ENCODE assay signal across 25 cellular contexts in genomic region chr1:61140056-61140549, GRCh38. TPM values are rescaled to one million over a fixed set of nuclear protein-coding genes. Genes with fewer than 3 reads are reported as not detected.
DNase-seq lines count a peak whose midpoint lies in the region; ATAC-seq and TF ChIP-seq lines count a peak whose summit lies in the region.
"Had no signal": no experiment of that assay in that cellular context is flagged by ENCODE, and none has a peak within 500 bp of the region (broad histone marks: within the 10 kb centered on the region; RNA-seq: fewer than 3 reads in every experiment).

No MANE protein-coding gene starts in this region.

- peaks cover 37% of the 10 kb centered on the region for H3K27me3 Mint-ChIP-seq in endodermal cell (ENCODE audit: insufficient read depth)
- H3K27me3 Mint-ChIP-seq: dendritic cell treated with granulocyte-macrophage colony-stimulating factor and Interleukin-4, amounts not matched to agents 40 ng/mL and 50 ng/mL, for 4 days had no signal

- TF ChIP-seq CTCF in A673 (conservative IDR thresholded peaks at IDR 0.05; ENCODE audit: low read depth, low read length) (no peak), PC-3 (conservative IDR thresholded peaks at IDR 0.05; ENCODE audit: low read depth, low read length) (no peak), coronary artery (IDR thresholded peaks at IDR 0.05) (no peak), psoas muscle (IDR thresholded peaks at IDR 0.05) (no peak), endodermal cell (conservative IDR thresholded peaks at IDR 0.05) (no peak)

- H4K20me1 ChIP-seq in PC-3 (ENCODE audit: low read length) = no peaks in the 10 kb centered on the region

- BruUV-seq in A673 (replicated peaks; lab: Mats Ljungman, UMichigan) (no TSS peak), PC-3 (replicated peaks; lab: Mats Ljungman, UMichigan) (no TSS peak)

- no peaks in the 10 kb centered on the region for H3K9me3 Mint-ChIP-seq in endodermal cell
- H3K9me3 Mint-ChIP-seq: activated CD4-positive, alpha-beta T cell treated with anti-CD3 and anti-CD28 coated beads, Interleukin-2, amount 10 ng/mL, durations not matched to agents 24 days and 14 days; dendritic cell treated with granulocyte-macrophage colony-stimulating factor and Interleukin-4, amounts not matched to agents 40 ng/mL and 50 ng/mL, for 4 days; natural killer cell treated with Interleukin-12 subunit alpha and Interleukin-12 subunit beta and Interleukin-15 and Interleukin-18, amount 100 ng/mL, for 72 hours had no signal

- no peak overlapping the region for H3K4me3 Mint-ChIP-seq in endodermal cell
- H3K4me3 Mint-ChIP-seq: activated CD4-positive, alpha-beta T cell treated with anti-CD3 and anti-CD28 coated beads, Interleukin-2, amount 10 ng/mL, durations not matched to agents 24 days and 14 days; dendritic cell treated with granulocyte-macrophage colony-stimulating factor and Interleukin-4, amounts not matched to agents 40 ng/mL and 50 ng/mL, for 4 days had no signal

- CTCF ChIA-PET in A673 (lab: Charles Lee) (interaction anchor here (0.6 kb wide), 1 partner anchor 666 kb away, joined by 10 read pairs; no protein-coding TSS in a partner anchor), PC-3 (lab: Charles Lee) (interaction anchor here (0.7 kb wide), 1 partner anchor 89 kb away, joined by 3 read pairs; no protein-coding TSS in a partner anchor)

- H3K79me2 ChIP-seq in PC-3 (ENCODE audit: low read length) = no peaks in the 10 kb centered on the region

- H3K36me3 ChIP-seq in A673 (ENCODE audit: insufficient read depth, low read length, poor library complexity, severe bottlenecking) (no peaks in the 10 kb centered on the region), PC-3 (ENCODE audit: low read depth, low read length) (no peaks in the 10 kb centered on the region), psoas muscle (ENCODE audit: insufficient read depth in 1 of 2, low read depth in 1 of 2) (no peaks in the 10 kb centered on the region), endodermal cell (ENCODE audit: control insufficient read depth, insufficient read depth, low read length) (no peaks in the 10 kb centered on the region)
- H3K36me3 ChIP-seq: BE2C, lower lobe of right lung, MG63, pancreas, WERI-Rb-1 had no signal

- peaks cover 78% of the 10 kb centered on the region for H3K4me1 ChIP-seq in A673 (ENCODE audit: insufficient read depth, low read length, poor library complexity, severe bottlenecking)
- H3K4me1 ChIP-seq in PC-3 (ENCODE audit: insufficient read depth, low read length) = peaks cover 58% of the 10 kb centered on the region
- H3K4me1 ChIP-seq in psoas muscle = peaks cover 40% of the 10 kb centered on the region
- H3K4me1 ChIP-seq in endodermal cell (ENCODE audit: control insufficient read depth, insufficient read depth, low read length) = peaks cover 10% of the 10 kb centered on the region

- POLR2A ChIA-PET in A673 (lab: Charles Lee; ENCODE audit: low non-redundant PET) = interaction anchor here (0.6 to 0.7 kb wide), 2 partner anchors 201 to 1663 kb away, joined by 6 to 9 read pairs; no protein-coding TSS in a partner anchor
- POLR2A ChIA-PET in PC-3 (lab: Charles Lee; ENCODE audit: unreplicated experiment) = interaction anchor here (0.6 kb wide), 2 partner anchors 68 to 106 kb away, joined by 6 to 7 read pairs; no protein-coding TSS in a partner anchor

- peak overlapping the region; percentile 72 for H3K27ac ChIP-seq in A673 (ENCODE audit: low read depth, low read length, poor library complexity, severe bottlenecking)
- H3K27ac ChIP-seq in PC-3 (ENCODE audit: low read length) = 0 out of 2 replicates have a peak overlapping the region, but pooled peaks have one; percentile 5
- H3K27ac ChIP-seq in coronary artery = peak overlapping the region; percentile 54 to 67
- peak overlapping the region; percentile 88 for H3K27ac ChIP-seq in psoas muscle
- H3K27ac ChIP-seq in endodermal cell (ENCODE audit: low read depth, low read length) = no peak overlapping the region
- H3K27ac ChIP-seq: lower lobe of right lung, pancreas, WERI-Rb-1 had no signal

- ATAC-seq in PC-3 = no peak
- no peak for ATAC-seq in psoas muscle
- no peak for ATAC-seq in HG03280 (IDR thresholded peaks at IDR 0.05; ENCODE audit: unreplicated experiment)

- H3K9ac ChIP-seq in PC-3 (ENCODE audit: low read length) = no peak overlapping the region
- H3K9ac ChIP-seq in endodermal cell (ENCODE audit: extremely low read depth, low read length, poor library complexity, severe bottlenecking) = no peak overlapping the region

- peaks cover 2% of the 10 kb centered on the region for H3K36me3 Mint-ChIP-seq in endodermal cell (ENCODE audit: low read depth)
- H3K36me3 Mint-ChIP-seq: natural killer cell treated with Interleukin-12 subunit alpha and Interleukin-12 subunit beta and Interleukin-15 and Interleukin-18, amount 100 ng/mL, for 72 hours had no signal

- DNase-seq in A673 (ENCODE audit: low spot score) (no peak), PC-3 (no peak), coronary artery (ENCODE audit: low spot score) (no peak), psoas muscle (no peak), hippocampal formation (lab: John Stamatoyannopoulos, UW) (no peak), endodermal cell (no peak)
- no peak for DNase-seq in stimulated activated CD4-positive, alpha-beta T cell treated with anti-CD3 and anti-CD28 coated beads, Interleukin-2, amount 100 ng/mL, for 48 hours
- DNase-seq: activated CD4-positive, alpha-beta T cell treated with anti-CD3 and anti-CD28 coated beads, Interleukin-2, amount 10 ng/mL, durations not matched to agents 24 days and 14 days; activated effector memory CD4-positive, alpha-beta T cell treated with anti-CD3 and anti-CD28 coated beads, Interleukin-2, amount 50 U/mL, for 16 hours; activated T-cell treated with anti-CD3 and anti-CD28 coated beads, Interleukin-2, amount 50 U/mL, for 1 hour; central memory CD4-positive, alpha-beta T cell; lower lobe of right lung; NCI-H2029; NCI-H2227 treated with DMSO at 0.1 percent for 48 hours; NCI-H526 treated with DMSO at 0.1 percent for 48 hours; pancreas; retina; small intestine; stimulated activated naive CD4-positive, alpha-beta T cell; WERI-Rb-1 had no signal

- no peaks in the 10 kb centered on the region for H3K9me2 ChIP-seq in PC-3 (replicated peaks; ENCODE audit: low read length)

- H3F3A ChIP-seq in PC-3 (ENCODE audit: low read length, unreplicated experiment) = peaks cover 17% of the 10 kb centered on the region

- no peak overlapping the region for H3K27ac Mint-ChIP-seq in endodermal cell
- H3K27ac Mint-ChIP-seq: activated CD4-positive, alpha-beta T cell treated with anti-CD3 and anti-CD28 coated beads, Interleukin-2, amount 10 ng/mL, durations not matched to agents 24 days and 14 days; dendritic cell treated with granulocyte-macrophage colony-stimulating factor and Interleukin-4, amounts not matched to agents 40 ng/mL and 50 ng/mL, for 4 days; natural killer cell treated with Interleukin-12 subunit alpha and Interleukin-12 subunit beta and Interleukin-15 and Interleukin-18, amount 100 ng/mL, for 72 hours had no signal

- H3K27me3 ChIP-seq in A673 (replicated peaks; ENCODE audit: insufficient read depth, low read depth, low read length, poor library complexity) = no peaks in the 10 kb centered on the region
- no peaks in the 10 kb centered on the region for H3K27me3 ChIP-seq in PC-3 (ENCODE audit: low read length)
- H3K27me3 ChIP-seq in psoas muscle (ENCODE audit: insufficient read depth in 3 of 3, low read length in 2 of 3) = no peaks in the 10 kb centered on the region
- H3K27me3 ChIP-seq in endodermal cell (ENCODE audit: control insufficient read depth, insufficient read depth, low read length, poor library complexity, severe bottlenecking) = peaks cover 24% of the 10 kb centered on the region
- H3K27me3 ChIP-seq: BE2C, MG63, pancreas had no signal

- H3K4me1 Mint-ChIP-seq in endodermal cell = peaks cover 51% of the 10 kb centered on the region
- H3K4me1 Mint-ChIP-seq: activated CD4-positive, alpha-beta T cell treated with anti-CD3 and anti-CD28 coated beads, Interleukin-2, amount 10 ng/mL, durations not matched to agents 24 days and 14 days had no signal

- H3K9me3 ChIP-seq in A673 (ENCODE audit: low read depth, low read length, poor library complexity, severe bottlenecking) = no peaks in the 10 kb centered on the region
- no peaks in the 10 kb centered on the region for H3K9me3 ChIP-seq in PC-3 (ENCODE audit: low read length)
- no peaks in the 10 kb centered on the region for H3K9me3 ChIP-seq in psoas muscle
- H3K9me3 ChIP-seq in endodermal cell (ENCODE audit: control insufficient read depth, low read length) = no peaks in the 10 kb centered on the region
- H3K9me3 ChIP-seq: BE2C, lower lobe of right lung, MG63, pancreas had no signal

- H3K4me2 ChIP-seq in PC-3 (ENCODE audit: low read length) = peak overlapping the region; percentile 11; the same call in 1 of the 2 replicates

- H3K4me3 ChIP-seq in A673 (ENCODE audit: low read depth, low read length, poor library complexity, severe bottlenecking) = no peak overlapping the region
- no peak overlapping the region for H3K4me3 ChIP-seq in PC-3 (ENCODE audit: low read length)
- peak overlapping the region; percentile 29 for H3K4me3 ChIP-seq in coronary artery
- H3K4me3 ChIP-seq in psoas muscle = peak overlapping the region; percentile 50
- H3K4me3 ChIP-seq in endodermal cell (ENCODE audit: low read length) = no peak overlapping the region
- H3K4me3 ChIP-seq: lower lobe of right lung, MG63, pancreas had no signal

- whole genome bisulfite sequencing in psoas muscle, 3 donors = 59 to 71% (median 59%) methylated on average over 5 of the region's 5 CpGs
- WGBS in endodermal cell (ENCODE audit: insufficient coverage in 1 of 2, insufficient read length in 1 of 2), 2 experiments = 60 to 92% methylated on average over 1 to 2 of the region's 5 CpGs

- H2AFZ ChIP-seq in PC-3 (ENCODE audit: low read length) = no peak overlapping the region

- intact Hi-C loops in A673 (cut with micrococcal nuclease; ENCODE audit: unreplicated experiment) = no loop called here
- intact Hi-C loops in PC-3 (cut with micrococcal nuclease) = no loop called here
- intact Hi-C loops in psoas muscle (cut with DNase I) = loop anchor here in 1 of 2 donors (5.0 kb wide), 1 partner anchor 42 kb away; no protein-coding TSS in a partner anchor

RNA-seq across cellular contexts. Expression of gene NFIA, which starts 57.7 kb away (rescaled TPM):
- total RNA-seq in A673 (2021) = 65.4 and 67.1 TPM in 2 replicates
- total RNA-seq in PC-3 (2014; rRNA removed) = 5.2 and 12.7 TPM in 2 replicates
- 10 to 100 TPM; 30.6 to 42.7 (median 42.3) TPM for total RNA-seq in psoas muscle
- polyA plus RNA-seq in psoas muscle = 10 to 100 TPM in 1 of 3 donors, 1 to 10 TPM in 2; 4.0 to 11.7 (median 4.2) TPM
- total RNA-seq in endodermal cell = 1 to 10 TPM; 2.3 to 3.8 TPM
- polyA plus RNA-seq in endodermal cell (2013, experiment 1 of 2) = 3.7 TPM
- 5.1 TPM for polyA plus RNA-seq in endodermal cell (2013, experiment 2 of 2)

Comparison
In these comparisons a context has a peak if more than half of its experiments do, and no peak if none do; other contexts are left out.
1. H3K4me3 ChIP-seq: peak in coronary artery (single experiment) and psoas muscle (single experiment); none in A673 (single experiment), PC-3 (single experiment) and endodermal cell (single experiment).